ENCODE assay signal across 1 cellular context in genomic region chr1:108817811-108818210, GRCh38.
TF ChIP-seq lines count a peak whose summit lies in the region.

No MANE protein-coding gene starts in this region.

TF ChIP-seq in H1, 55 proteins besides CTCF, POLR2A, EP300 and RAD21:
- TF ChIP-seq KDM4A (IDR thresholded peaks at IDR 0.05; ENCODE audit: low read depth, low read length, severe bottlenecking) (no peak), MAFK (IDR thresholded peaks at IDR 0.05; ENCODE audit: low read depth, low read length) (no peak), EZH2 (IDR thresholded peaks at IDR 0.05; ENCODE audit: low read depth, low read length, severe bottlenecking) (no peak), E2F6 (IDR thresholded peaks at IDR 0.05) (no peak), RXRA (IDR thresholded peaks at IDR 0.05; ENCODE audit: insufficient read depth, low read depth, low read length) (no peak), SP4 (IDR thresholded peaks at IDR 0.05; ENCODE audit: low read length) (no peak), KDM5A (IDR thresholded peaks at IDR 0.05; ENCODE audit: low read length) (no peak), TAF7 (optimal IDR thresholded peaks at IDR 0.05; ENCODE audit: borderline replicate concordance, low read depth, low read length) (no peak), RBBP5 (IDR thresholded peaks at IDR 0.05; ENCODE audit: borderline replicate concordance, low read depth, low read length) (no peak), HDAC6 (IDR thresholded peaks at IDR 0.05; ENCODE audit: low read depth, low read length) (no peak), NANOG (IDR thresholded peaks at IDR 0.05; ENCODE audit: insufficient read depth, low read depth, low read length, poor library complexity, severe bottlenecking) (no peak), POLR2AphosphoS5 (IDR thresholded peaks at IDR 0.05; ENCODE audit: low read depth, low read length) (no peak), ATF2 (IDR thresholded peaks at IDR 0.05; ENCODE audit: low read length) (no peak)
